Comparison of ENCODE assay signal across 8 cellular contexts in genomic region chr7:22488643-22489462, GRCh38. TPM values are rescaled to one million over a fixed set of nuclear protein-coding genes. Genes with fewer than 3 reads are reported as not detected.
A peak's percentile ranks its signal among the peaks of the same experiment; 100 is the strongest.
DNase-seq lines count a peak whose midpoint lies in the region; ATAC-seq and TF ChIP-seq lines count a peak whose summit lies in the region.

No MANE protein-coding gene starts in this region.

- no peak overlapping the region; the same call in 1 of the 2 replicates for H2AFZ ChIP-seq in PC-3 (ENCODE audit: low read length)

- in situ Hi-C loops in transverse colon (cut with MboI; ENCODE audit: low pct_ligation_motif_present in 1 of 4, low pct_unique_long_range_greater_than_20kb in 1 of 4, low sequenced_read_pairs in 3 of 4), result loop anchor here (5.0 to 10.0 kb wide), 3 partner anchors 374 to 384 kb away; no protein-coding TSS in a partner anchor

- no peaks in the 10 kb centered on the region for H3K9me2 ChIP-seq in PC-3 (replicated peaks; ENCODE audit: low read length)

- H3K9ac ChIP-seq in PC-3 (ENCODE audit: low read length), result no peak overlapping the region

- no peaks in the 10 kb centered on the region for H3K36me3 Mint-ChIP-seq in activated T-helper 1 cell treated with anti-CD3 and anti-CD28 coated beads, Interleukin-12 subunit alpha, Interleukin-12 subunit beta, Interleukin-2, Interleukin-4 antibody, amounts not matched to agents 30 ng/mL and 10 ng/mL and 1 ng/mL, durations not matched to agents 14 hours and 24 hours and 36 hours (ENCODE audit: low read depth)

- H3K4me1 ChIP-seq in PC-3 (ENCODE audit: insufficient read depth, low read length), result peaks cover 15% of the 10 kb centered on the region
- no peaks in the 10 kb centered on the region for H3K4me1 ChIP-seq in transverse colon

- peak overlapping the region; percentile 15; the same call in 1 of the 2 replicates for H3K4me2 ChIP-seq in PC-3 (ENCODE audit: low read length)

- H3K79me2 ChIP-seq in PC-3 (ENCODE audit: low read length), result no peaks in the 10 kb centered on the region

- no peak overlapping the region for H3K27ac ChIP-seq in PC-3 (ENCODE audit: low read length)
- no peak overlapping the region for H3K27ac ChIP-seq in transverse colon

- TF ChIP-seq EP300 in transverse colon (IDR thresholded peaks at IDR 0.05; ENCODE audit: low read depth), result no peak

- CTCF ChIA-PET in AG04449 (lab: Yijun Ruan, JAX), result interaction anchor here (0.7 to 3.9 kb wide), 12 partner anchors 9 to 386 kb away, joined by 3 to 112 read pairs (median 4); no protein-coding TSS in a partner anchor
- CTCF ChIA-PET in PC-3 (lab: Charles Lee), result no interaction called here

- H3K4me3 ChIP-seq in AG04449 (ENCODE audit: low read depth, low read length), result no peak overlapping the region
- H3K4me3 ChIP-seq in Jurkat, Clone E6-1 (ENCODE audit: low read length), result no peak overlapping the region
- H3K4me3 ChIP-seq in PC-3 (ENCODE audit: low read length), result no peak overlapping the region
- no peak overlapping the region for H3K4me3 ChIP-seq in fibroblast of villous mesenchyme (ENCODE audit: low read depth, low read length)
- no peak overlapping the region for H3K4me3 ChIP-seq in transverse colon

- H3K36me3 ChIP-seq in PC-3 (ENCODE audit: low read depth, low read length) (no peaks in the 10 kb centered on the region), transverse colon (no peaks in the 10 kb centered on the region)

- H3F3A ChIP-seq in PC-3 (ENCODE audit: low read length, unreplicated experiment), result no peaks in the 10 kb centered on the region

- DNase-seq in AG04449 (ENCODE audit: low read depth, low spot score) (peak; percentile 26), PC-3 (peak; percentile 86), fibroblast of villous mesenchyme (ENCODE audit: low read depth) (peak; percentile 67), omental fat pad (ENCODE audit: low spot score) (peak; percentile 59), transverse colon (peak; percentile 74)
- peak; percentile 58 for DNase-seq in Jurkat, Clone E6-1 (ENCODE audit: low read depth, low spot score)
- DNase-seq in activated T-helper 1 cell treated with anti-CD3 and anti-CD28 coated beads, Interleukin-12 subunit alpha, Interleukin-12 subunit beta, Interleukin-2, Interleukin-4 antibody, amounts not matched to agents 30 ng/mL and 10 ng/mL and 1 ng/mL, durations not matched to agents 14 hours and 24 hours and 36 hours (ENCODE audit: low spot score), result peak; percentile 28

- no peaks in the 10 kb centered on the region for H4K20me1 ChIP-seq in PC-3 (ENCODE audit: low read length)

- no peak for TF ChIP-seq POLR2A in transverse colon (IDR thresholded peaks at IDR 0.05)

- H3K9me3 Mint-ChIP-seq in activated T-helper 1 cell treated with anti-CD3 and anti-CD28 coated beads, Interleukin-12 subunit alpha, Interleukin-12 subunit beta, Interleukin-2, Interleukin-4 antibody, amounts not matched to agents 30 ng/mL and 10 ng/mL and 1 ng/mL, durations not matched to agents 14 hours and 24 hours and 36 hours, result no peaks in the 10 kb centered on the region

- no peak overlapping the region for H3K27ac Mint-ChIP-seq in activated T-helper 1 cell treated with anti-CD3 and anti-CD28 coated beads, Interleukin-12 subunit alpha, Interleukin-12 subunit beta, Interleukin-2, Interleukin-4 antibody, amounts not matched to agents 30 ng/mL and 10 ng/mL and 1 ng/mL, durations not matched to agents 14 hours and 24 hours and 36 hours

- intact Hi-C loops in PC-3 (cut with micrococcal nuclease) (loop anchor here (1.0 to 5.0 kb wide), 5 partner anchors 36 to 379 kb away; no protein-coding TSS in a partner anchor), transverse colon (cut with DNase I; ENCODE audit: low total_unique reads) (loop anchor here (2.0 kb wide), 1 partner anchor 380 kb away; no protein-coding TSS in a partner anchor)
- intact Hi-C loops in activated T-helper 1 cell treated with anti-CD3 and anti-CD28 coated beads, Interleukin-12 subunit alpha, Interleukin-12 subunit beta, Interleukin-2, Interleukin-4 antibody, amounts not matched to agents 30 ng/mL and 10 ng/mL and 1 ng/mL, durations not matched to agents 14 hours and 24 hours and 36 hours (cut with micrococcal nuclease), result loop anchor here (1.0 to 5.0 kb wide), 3 partner anchors 192 to 386 kb away; no protein-coding TSS in a partner anchor

- TF ChIP-seq CTCF in AG04449 (IDR thresholded peaks at IDR 0.05; ENCODE audit: insufficient read depth, low read length, missing control alignments), result peak; percentile 65
- TF ChIP-seq CTCF in PC-3 (conservative IDR thresholded peaks at IDR 0.05; ENCODE audit: low read depth, low read length), result peak; percentile 93
- TF ChIP-seq CTCF in fibroblast of villous mesenchyme (IDR thresholded peaks at IDR 0.05; ENCODE audit: insufficient read depth, low read depth, low read length), result peak; percentile 88
- TF ChIP-seq CTCF in omental fat pad (IDR thresholded peaks at IDR 0.05), result peak in 1 of 3 donors; percentile 70
- TF ChIP-seq CTCF in transverse colon (IDR thresholded peaks at IDR 0.05), result peak; percentile 86 to 94 (median 87)

- peaks cover 7% of the 10 kb centered on the region for H3K4me1 Mint-ChIP-seq in activated T-helper 1 cell treated with anti-CD3 and anti-CD28 coated beads, Interleukin-12 subunit alpha, Interleukin-12 subunit beta, Interleukin-2, Interleukin-4 antibody, amounts not matched to agents 30 ng/mL and 10 ng/mL and 1 ng/mL, durations not matched to agents 14 hours and 24 hours and 36 hours (ENCODE audit: low read depth)

- BruUV-seq in PC-3 (replicated peaks; lab: Mats Ljungman, UMichigan), result no TSS peak

- POLR2A ChIA-PET in AG04449 (lab: Yijun Ruan, JAX) (no interaction called here), PC-3 (lab: Charles Lee; ENCODE audit: unreplicated experiment) (no interaction called here)

- WGBS in transverse colon (ENCODE audit: low coverage in 1 of 2), 2 donors, result 18 to 19% methylated on average over 9 to 10 of the region's 10 CpGs

- H3K27me3 Mint-ChIP-seq in activated T-helper 1 cell treated with anti-CD3 and anti-CD28 coated beads, Interleukin-12 subunit alpha, Interleukin-12 subunit beta, Interleukin-2, Interleukin-4 antibody, amounts not matched to agents 30 ng/mL and 10 ng/mL and 1 ng/mL, durations not matched to agents 14 hours and 24 hours and 36 hours (ENCODE audit: insufficient read depth), result peaks cover 13% of the 10 kb centered on the region

- no peaks in the 10 kb centered on the region for H3K9me3 ChIP-seq in PC-3 (ENCODE audit: low read length)
- no peaks in the 10 kb centered on the region for H3K9me3 ChIP-seq in transverse colon

- H3K27me3 ChIP-seq in PC-3 (ENCODE audit: low read length) (no peaks in the 10 kb centered on the region), transverse colon (no peaks in the 10 kb centered on the region)

- no peak overlapping the region for H3K4me3 Mint-ChIP-seq in activated T-helper 1 cell treated with anti-CD3 and anti-CD28 coated beads, Interleukin-12 subunit alpha, Interleukin-12 subunit beta, Interleukin-2, Interleukin-4 antibody, amounts not matched to agents 30 ng/mL and 10 ng/mL and 1 ng/mL, durations not matched to agents 14 hours and 24 hours and 36 hours

- peak; percentile 74 for ATAC-seq in GM18498 (IDR thresholded peaks at IDR 0.05; ENCODE audit: unreplicated experiment)
- peak; percentile 81 for ATAC-seq in PC-3
- no peak for ATAC-seq in omental fat pad (ENCODE audit: low FRiP score)

RNA-seq across cellular contexts. Expression of gene STEAP1B, which starts 11.1 kb away (rescaled TPM):
- polyA plus RNA-seq in Jurkat, Clone E6-1 (2012; ENCODE audit: insufficient read depth, insufficient read length), result 5.4 TPM
- 0.47 TPM in 1 of 2 replicates, not detected in the other for total RNA-seq in PC-3 (2014; rRNA removed)
- total RNA-seq in activated T-helper 1 cell treated with anti-CD3 and anti-CD28 coated beads, Interleukin-12 subunit alpha, Interleukin-12 subunit beta, Interleukin-2, Interleukin-4 antibody, amounts not matched to agents 30 ng/mL and 10 ng/mL and 1 ng/mL, durations not matched to agents 14 hours and 24 hours and 36 hours, result 0.16 TPM in 1 of 2 replicates, not detected in the other
- 7.4 and 11.7 TPM in 2 replicates for total RNA-seq in fibroblast of villous mesenchyme
- total RNA-seq in omental fat pad, result 1 to 10 TPM in 3 of 4 donors, not detected in 1; 1.3 to 4.4 (median 2.0) TPM
- 1 to 10 TPM in 1 of 4 donors, under 1 TPM in 1, not detected in 2; 0.64 to 3.7 TPM for total RNA-seq in transverse colon

Comparison
In these comparisons a context has a peak if more than half of its experiments do, and no peak if none do; other contexts are left out.
1. DNase-seq: peak in every context shown above with its lines; median percentile 86 in PC-3; 74 in transverse colon; 67 in fibroblast of villous mesenchyme; 59 in omental fat pad; 58 in Jurkat, Clone E6-1; 28 in activated T-helper 1 cell treated with anti-CD3 and anti-CD28 coated beads, Interleukin-12 subunit alpha, Interleukin-12 subunit beta, Interleukin-2, Interleukin-4 antibody, amounts not matched to agents 30 ng/mL and 10 ng/mL and 1 ng/mL, durations not matched to agents 14 hours and 24 hours and 36 hours; 26 in AG04449.